8 cellular contexts compared by ENCODE assay signal in genomic region chr11:66328307-66329144, GRCh38. TPM values are rescaled to one million over a fixed set of nuclear protein-coding genes. Genes with fewer than 3 reads are reported as not detected.
DNase-seq lines count a peak whose midpoint lies in the region; ATAC-seq and TF ChIP-seq lines count a peak whose summit lies in the region.

No MANE protein-coding gene starts in this region.

- CTCF ChIA-PET in OCI-LY7 (lab: Charles Lee; ENCODE audit: unreplicated experiment) = interaction anchor here (0.6 to 0.9 kb wide), 2 partner anchors 9 to 16 kb away, joined by 3 to 4 read pairs; no protein-coding TSS in a partner anchor

- no peaks in the 10 kb centered on the region for H4K20me1 ChIP-seq in OCI-LY7 (ENCODE audit: insufficient read depth, low read length)

- no peaks in the 10 kb centered on the region for H3K79me2 ChIP-seq in OCI-LY7 (ENCODE audit: insufficient read depth, low read depth, low read length)

- H3K4me2 ChIP-seq in OCI-LY7 (ENCODE audit: low read length) = peak overlapping the region; percentile 75

- H3K9me3 ChIP-seq in HUES6 (ENCODE audit: control insufficient read depth, insufficient read depth, low read depth, low read length) = no peaks in the 10 kb centered on the region
- H3K9me3 ChIP-seq in OCI-LY7 (ENCODE audit: low read length) = no peaks in the 10 kb centered on the region
- H3K9me3 ChIP-seq in esophagus muscularis mucosa = no peaks in the 10 kb centered on the region

- intact Hi-C loops in OCI-LY7 (cut with micrococcal nuclease; ENCODE audit: unreplicated experiment) = loop anchor here (1.0 to 2.0 kb wide), 2 partner anchors 16 to 40 kb away; partner anchors contain the start of gene YIF1A
- intact Hi-C loops in esophagus muscularis mucosa (cut with DNase I) = loop anchor here (2.0 kb wide), 1 partner anchor 18 kb away; no protein-coding TSS in a partner anchor

- BruUV-seq in OCI-LY7 (replicated peaks; lab: Mats Ljungman, UMichigan) = no TSS peak

- no peak for TF ChIP-seq EP300 in esophagus muscularis mucosa (IDR thresholded peaks at IDR 0.05)

- H3K4me3 ChIP-seq in HUES6 (ENCODE audit: low read depth, low read length) (peak overlapping the region; percentile 35), OCI-LY7 (ENCODE audit: low read depth, low read length, poor library complexity, severe bottlenecking) (peak overlapping the region; percentile 51), esophagus muscularis mucosa (peak overlapping the region in 3 of 4 donors; percentile 8 to 28 (median 8))

- H3K27ac Mint-ChIP-seq in naive thymus-derived CD8-positive, alpha-beta T cell = peak overlapping the region; percentile 85 to 95 (median 91)
- H3K27ac Mint-ChIP-seq in stimulated activated memory B cell treated with anti-CD40 and anti-IgM and Interleukin-4, amounts not matched to agents 10 μg/mL and 1 μg/mL and 100 μg/mL, for 72 hours = peak overlapping the region; percentile 4

- no peaks in the 10 kb centered on the region for H3K9me3 Mint-ChIP-seq in naive thymus-derived CD8-positive, alpha-beta T cell
- no peaks in the 10 kb centered on the region for H3K9me3 Mint-ChIP-seq in stimulated activated memory B cell treated with anti-CD40 and anti-IgM and Interleukin-4, amounts not matched to agents 10 μg/mL and 1 μg/mL and 100 μg/mL, for 72 hours

- DNase-seq in OCI-LY7 (ENCODE audit: low spot score) (peak; percentile 88), activated T-cell treated with anti-CD3 and anti-CD28 coated beads for 48 hours (ENCODE audit: low read depth) (peak; percentile 84), esophagus muscularis mucosa (ENCODE audit: extremely low spot score) (no peak)
- DNase-seq in naive thymus-derived CD8-positive, alpha-beta T cell = peak; percentile 70 to 90 (median 80)

- H3K4me1 ChIP-seq in HUES6 (ENCODE audit: control insufficient read depth, insufficient read depth, low read length) = peaks cover 43% of the 10 kb centered on the region
- H3K4me1 ChIP-seq in OCI-LY7 (ENCODE audit: insufficient read depth, low read length, poor library complexity, severe bottlenecking) = peaks cover 46% of the 10 kb centered on the region
- H3K4me1 ChIP-seq in esophagus muscularis mucosa = peaks cover 32 to 35% (median 34%) of the 10 kb centered on the region in 4 donors

- POLR2A ChIA-PET in OCI-LY7 (lab: Charles Lee) = interaction anchor here (2.2 kb wide), 1 partner anchor 16 kb away, joined by 7 read pairs; no protein-coding TSS in a partner anchor
- POLR2A ChIA-PET in naive thymus-derived CD8-positive, alpha-beta T cell (lab: Charles Lee) = interaction anchor here (0.9 to 5.1 kb wide), 3 partner anchors 12 to 17 kb away, joined by 4 to 45 read pairs (median 13); partner anchors contain the start of genes BRMS1 and CD248

- no peaks in the 10 kb centered on the region for H3K27me3 ChIP-seq in HUES6 (ENCODE audit: control insufficient read depth, insufficient read depth, low read length)
- no peaks in the 10 kb centered on the region for H3K27me3 ChIP-seq in esophagus muscularis mucosa

- ATAC-seq in naive thymus-derived CD8-positive, alpha-beta T cell = peak; percentile 88 to 89
- ATAC-seq in stimulated activated memory B cell treated with anti-CD40 and anti-IgM and Interleukin-4, amounts not matched to agents 10 μg/mL and 1 μg/mL and 100 μg/mL, for 72 hours = peak; percentile 91
- no peak for ATAC-seq in GM19452 (IDR thresholded peaks at IDR 0.05; ENCODE audit: unreplicated experiment)

- H3K4me3 Mint-ChIP-seq in naive thymus-derived CD8-positive, alpha-beta T cell = peak overlapping the region; percentile 20 to 88 (median 70)
- no peak overlapping the region for H3K4me3 Mint-ChIP-seq in stimulated activated memory B cell treated with anti-CD40 and anti-IgM and Interleukin-4, amounts not matched to agents 10 μg/mL and 1 μg/mL and 100 μg/mL, for 72 hours

- H3K27ac ChIP-seq in HUES6 (ENCODE audit: low read depth, low read length) (peak overlapping the region; percentile 10; the same call in 1 of the 2 replicates), OCI-LY7 (ENCODE audit: low read depth, low read length, poor library complexity, severe bottlenecking) (peak overlapping the region; percentile 45), esophagus muscularis mucosa (replicated peaks in 1 of 4) (peak overlapping the region; percentile 52 to 78 (median 68))

- no peaks in the 10 kb centered on the region for H3K9me2 ChIP-seq in OCI-LY7 (ENCODE audit: insufficient read depth, low read length)

- TF ChIP-seq CTCF in GM12872 (IDR thresholded peaks at IDR 0.05; ENCODE audit: insufficient read depth, low read depth, low read length) (peak; percentile 94), OCI-LY7 (conservative IDR thresholded peaks at IDR 0.05; ENCODE audit: low read length) (peak; percentile 91), esophagus muscularis mucosa (IDR thresholded peaks at IDR 0.05) (peak; percentile 93 to 98 (median 97))

- TF ChIP-seq POLR2A in esophagus muscularis mucosa (IDR thresholded peaks at IDR 0.05; ENCODE audit: low read depth) = no peak

- H2AFZ ChIP-seq in OCI-LY7 (ENCODE audit: low read length) = peak overlapping the region; percentile 96

- peak overlapping the region; percentile 72 for H3K9ac ChIP-seq in HUES6 (ENCODE audit: low read length)

- H3K4me1 Mint-ChIP-seq in naive thymus-derived CD8-positive, alpha-beta T cell = peaks cover 25 to 48% (median 44%) of the 10 kb centered on the region in 4 donors
- peaks cover 25% of the 10 kb centered on the region for H3K4me1 Mint-ChIP-seq in stimulated activated memory B cell treated with anti-CD40 and anti-IgM and Interleukin-4, amounts not matched to agents 10 μg/mL and 1 μg/mL and 100 μg/mL, for 72 hours

- H3K36me3 ChIP-seq in HUES6 (ENCODE audit: control insufficient read depth, insufficient read depth, low read length) (no peaks in the 10 kb centered on the region; the same call in 1 of the 2 replicates), OCI-LY7 (ENCODE audit: insufficient read depth, low read length) (no peaks in the 10 kb centered on the region), esophagus muscularis mucosa (peaks cover 0 to 18% (median 17%) of the 10 kb centered on the region in 4 donors)

- WGBS in esophagus muscularis mucosa = 20% methylated on average over 10 of the region's 19 CpGs

- no peaks in the 10 kb centered on the region for H3K27me3 Mint-ChIP-seq in naive thymus-derived CD8-positive, alpha-beta T cell
- no peaks in the 10 kb centered on the region for H3K27me3 Mint-ChIP-seq in stimulated activated memory B cell treated with anti-CD40 and anti-IgM and Interleukin-4, amounts not matched to agents 10 μg/mL and 1 μg/mL and 100 μg/mL, for 72 hours

- no peaks in the 10 kb centered on the region for H3K36me3 Mint-ChIP-seq in naive thymus-derived CD8-positive, alpha-beta T cell
- no peaks in the 10 kb centered on the region for H3K36me3 Mint-ChIP-seq in stimulated activated memory B cell treated with anti-CD40 and anti-IgM and Interleukin-4, amounts not matched to agents 10 μg/mL and 1 μg/mL and 100 μg/mL, for 72 hours

RNA-seq across cellular contexts. Expression of gene RIN1, which starts 7.7 kb away (rescaled TPM):
- 1.2 and 1.6 TPM in 2 replicates for total RNA-seq in OCI-LY7 (2014; rRNA removed; shearing (Covaris generic))
- 2.9 and 3.7 TPM in 2 replicates for total RNA-seq in OCI-LY7 (2022)
- total RNA-seq in esophagus muscularis mucosa = 1 to 10 TPM; 3.1 to 6.6 (median 4.5) TPM
- 1 to 10 TPM; 7.6 to 8.0 TPM for total RNA-seq in naive thymus-derived CD8-positive, alpha-beta T cell
- 1 to 10 TPM; 2.7 to 6.5 (median 3.7) TPM for polyA plus RNA-seq in naive thymus-derived CD8-positive, alpha-beta T cell

RNA-seq across cellular contexts. Expression of gene CD248, which starts 11.7 kb away (rescaled TPM):
- 0.08 TPM in 1 of 2 replicates, not detected in the other for total RNA-seq in OCI-LY7 (2014; rRNA removed; shearing (Covaris generic))
- total RNA-seq in OCI-LY7 (2022) = 0.18 and 0.46 TPM in 2 replicates
- total RNA-seq in esophagus muscularis mucosa = 10 to 100 TPM; 23.0 to 83.8 (median 33.0) TPM
- 10 to 100 TPM; 37.0 to 41.3 TPM for total RNA-seq in naive thymus-derived CD8-positive, alpha-beta T cell
- 100 to 1,000 TPM in 2 of 3 donors, 10 to 100 TPM in 1; 43.8 to 128 (median 114) TPM for polyA plus RNA-seq in naive thymus-derived CD8-positive, alpha-beta T cell

RNA-seq across cellular contexts. Expression of gene BRMS1, which starts 16.4 kb away (rescaled TPM):
- 43.8 and 56.2 TPM in 2 replicates for total RNA-seq in OCI-LY7 (2014; rRNA removed; shearing (Covaris generic))
- total RNA-seq in OCI-LY7 (2022) = 35.9 and 43.1 TPM in 2 replicates
- total RNA-seq in esophagus muscularis mucosa = 10 to 100 TPM; 22.8 to 35.1 (median 34.1) TPM
- total RNA-seq in naive thymus-derived CD8-positive, alpha-beta T cell = 10 to 100 TPM; 47.6 to 48.8 TPM
- polyA plus RNA-seq in naive thymus-derived CD8-positive, alpha-beta T cell = 10 to 100 TPM; 61.7 to 65.8 (median 63.6) TPM

RNA-seq across cellular contexts. Expression of gene B4GAT1, which starts 18.9 kb away (rescaled TPM):
- total RNA-seq in OCI-LY7 (2014; rRNA removed; shearing (Covaris generic)) = 10.7 and 11.7 TPM in 2 replicates
- 9.4 and 9.8 TPM in 2 replicates for total RNA-seq in OCI-LY7 (2022)
- 10 to 100 TPM; 32.0 to 71.4 (median 50.0) TPM for total RNA-seq in esophagus muscularis mucosa
- total RNA-seq in naive thymus-derived CD8-positive, alpha-beta T cell = 1 to 10 TPM; 7.2 to 7.5 TPM
- 10 to 100 TPM in 1 of 3 donors, 1 to 10 TPM in 2; 7.1 to 12.1 (median 8.5) TPM for polyA plus RNA-seq in naive thymus-derived CD8-positive, alpha-beta T cell

RNA-seq across cellular contexts. Expression of gene TMEM151A, which starts 36.8 kb away (rescaled TPM):
- not detected in 2 replicates for total RNA-seq in OCI-LY7 (2014; rRNA removed; shearing (Covaris generic))
- not detected in 2 replicates for total RNA-seq in OCI-LY7 (2022)
- under 1 TPM; 0.42 to 0.71 (median 0.54) TPM for total RNA-seq in esophagus muscularis mucosa
- under 1 TPM in 1 of 2 experiments, not detected in 1; 0.13 TPM for total RNA-seq in naive thymus-derived CD8-positive, alpha-beta T cell
- not detected for polyA plus RNA-seq in naive thymus-derived CD8-positive, alpha-beta T cell

Comparison
In these comparisons a context has a peak if more than half of its experiments do, and no peak if none do; other contexts are left out.
1. H3K27ac ChIP-seq: peak in every context shown above with its lines; median percentile 68 in esophagus muscularis mucosa; 45 in OCI-LY7; 10 in HUES6.
2. RNA of gene CD248, which starts 11.7 kb away (total RNA-seq): 37.0 to 41.3 TPM in naive thymus-derived CD8-positive, alpha-beta T cell and 23.0 to 83.8 TPM in esophagus muscularis mucosa; 0.08 to 0.46 TPM in OCI-LY7; every median in the first group is over 10 times any median in the second.
3. Peak in every context shown above with its lines, with median percentiles within 50 percentile points of each other: CTCF ChIP-seq and H3K4me3 ChIP-seq.